In genomic region chr17:45315583-45316270, GRCh38 we compare ENCODE assay signal across 9 cellular contexts. TPM values are rescaled to one million over a fixed set of nuclear protein-coding genes. Genes with fewer than 3 reads are reported as not detected.
DNase-seq lines count a peak whose midpoint lies in the region; ATAC-seq, FAIRE-seq and TF ChIP-seq lines count a peak whose summit lies in the region.
"Had no signal": no experiment of that assay in that cellular context is flagged by ENCODE, and none has a peak within 500 bp of the region (broad histone marks: within the 10 kb centered on the region; RNA-seq: fewer than 3 reads in every experiment).

No MANE protein-coding gene starts in this region.

- DNase-seq in Caco-2 (peak in 1 of 2 experiments; percentile 19), NT2/D1 (ENCODE audit: low read depth, low spot score) (no peak), H1 (ENCODE audit: low read depth in 1 of 2, low spot score in 2 of 2) (no peak), osteoblast (ENCODE audit: insufficient read length, low spot score, missing footprints) (peak; percentile 70), SKM-1 treated with dmso at 0.1 percent for 144 hours (lab: John Stamatoyannopoulos, UW; ENCODE audit: unreplicated experiment) (no peak), glomerular visceral epithelial cell (ENCODE audit: extremely low spot score) (no peak), NOMO-1 (lab: John Stamatoyannopoulos, UW; ENCODE audit: unreplicated experiment in 2 of 2) (no peak)

- no peak overlapping the region for H2BK20ac ChIP-seq in H1 (ENCODE audit: low read length)

- TF ChIP-seq CTCF in Caco-2 (IDR thresholded peaks at IDR 0.05; ENCODE audit: insufficient read depth in 1 of 2, low read depth in 1 of 2, low read length in 1 of 2, severe bottlenecking in 1 of 2, unreplicated experiment in 1 of 2) = no peak
- TF ChIP-seq CTCF in H1 (IDR thresholded peaks at IDR 0.05; ENCODE audit: control extremely low read depth in 1 of 3, insufficient read depth in 1 of 3, low read depth in 1 of 3, low read length in 3 of 3) = no peak
- TF ChIP-seq CTCF in osteoblast (IDR thresholded peaks at IDR 0.05; ENCODE audit: extremely low read depth, low read depth, low read length) = no peak

- no peak overlapping the region for H3K4ac ChIP-seq in H1 (replicated peaks; ENCODE audit: insufficient read length, low read depth, low read length)

- no peak overlapping the region for H3K14ac ChIP-seq in H1 (ENCODE audit: insufficient read length)

- TF ChIP-seq POLR2A in H1 (IDR thresholded peaks at IDR 0.05; ENCODE audit: control extremely low read depth in 1 of 2, low read depth in 2 of 2, low read length in 2 of 2) = no peak

- H4K20me1 ChIP-seq in H1 (replicated peaks in 1 of 2; ENCODE audit: control insufficient read depth in 1 of 2, insufficient read depth in 2 of 2, low read length in 2 of 2) (peaks cover 0 to 7% of the 10 kb centered on the region in 2 experiments), osteoblast (ENCODE audit: insufficient read depth, low read length) (peaks cover 57% of the 10 kb centered on the region)

- no peak for ATAC-seq in HG03565 (IDR thresholded peaks at IDR 0.05; ENCODE audit: unreplicated experiment)

- H3K79me1 ChIP-seq in H1 (ENCODE audit: low read depth, low read length) = peaks cover 8% of the 10 kb centered on the region; the same call in 1 of the 2 replicates

- H2AFZ ChIP-seq in H1 (ENCODE audit: low read length) (no peak overlapping the region), osteoblast (ENCODE audit: low read length) (no peak overlapping the region)

- H3K4me3 Mint-ChIP-seq in Caco-2 (ENCODE audit: unreplicated experiment) = peak overlapping the region; percentile 89

- H3K4me1 Mint-ChIP-seq in Caco-2 (ENCODE audit: low read depth, unreplicated experiment) = peaks cover 34% of the 10 kb centered on the region

- no peak overlapping the region for H2BK15ac ChIP-seq in H1 (ENCODE audit: low read length)

- no peaks in the 10 kb centered on the region for H3K9me3 Mint-ChIP-seq in Caco-2 (ENCODE audit: unreplicated experiment)

- WGBS in H1 (ENCODE audit: extremely low coverage in 1 of 2, insufficient coverage in 1 of 2, insufficient read length in 1 of 2, insufficient replicate concordance in 2 of 2, low coverage in 1 of 2, low lambda C conversion rate in 2 of 2, missing lambda C conversion rate in 1 of 2), 2 experiments = 49% methylated on average over 8 of the region's 8 CpGs; no CpG with 5 or more reads in 1 of the 2 experiments

- intact Hi-C loops in Caco-2 (cut with micrococcal nuclease; ENCODE audit: unreplicated experiment) = loop anchor here (2.0 kb wide), 1 partner anchor 25 kb away; no protein-coding TSS in a partner anchor

- H2BK5ac ChIP-seq in H1 (ENCODE audit: low read depth, low read length) = no peak overlapping the region

- no peaks in the 10 kb centered on the region for H3K27me3 Mint-ChIP-seq in Caco-2 (ENCODE audit: insufficient read depth, unreplicated experiment)

- H3K27ac ChIP-seq in H1 (ENCODE audit: low read depth, low read length) (no peak overlapping the region), osteoblast (ENCODE audit: low read depth, low read length) (peak overlapping the region; percentile 68)

- no peak overlapping the region for H4K8ac ChIP-seq in H1 (ENCODE audit: extremely low read depth, insufficient read depth, low read length)

- FAIRE-seq in H1 (lab: Jason Lieb, UNC) = no peak

- no peak for TF ChIP-seq RAD21 in H1 (IDR thresholded peaks at IDR 0.05 in 1 of 2, conservative IDR thresholded peaks at IDR 0.05 in 1 of 2; ENCODE audit: low read depth in 2 of 2, low read length in 2 of 2)

- TF ChIP-seq EP300 in H1 (IDR thresholded peaks at IDR 0.05; ENCODE audit: borderline replicate concordance in 1 of 2, low read depth in 2 of 2, low read length in 2 of 2) = no peak

- no peak overlapping the region for H3K23ac ChIP-seq in H1 (ENCODE audit: insufficient read length)

- H2BK120ac ChIP-seq in H1 (replicated peaks; ENCODE audit: low read depth, low read length) = no peak overlapping the region

- H3K9ac ChIP-seq in NT2/D1 (ENCODE audit: insufficient read length, low read depth) = peak overlapping the region; percentile 96
- H3K9ac ChIP-seq in H1 (replicated peaks in 1 of 4; ENCODE audit: extremely low read depth in 1 of 4, low read depth in 3 of 4, low read length in 3 of 4) = peak overlapping the region in 3 of 4 experiments; percentile 51 to 77 (median 69); a peak in 6 of 7 replicates

- H4K5ac ChIP-seq in H1 (ENCODE audit: insufficient read length, low read depth, low read length) = no peak overlapping the region

- POLR2A ChIA-PET in Caco-2 (lab: Charles Lee) = interaction anchor here (0.6 to 2.5 kb wide), 7 partner anchors 14 to 167 kb away, joined by 3 to 66 read pairs (median 7); partner anchors contain the start of gene HEXIM1
- POLR2A ChIA-PET in H1 (lab: Charles Lee; ENCODE audit: partially characterized antibody) = interaction anchor here (0.6 to 2.7 kb wide), 13 partner anchors 15 to 93 kb away, joined by 3 to 15 read pairs (median 4); no protein-coding TSS in a partner anchor

- no peak overlapping the region for H3K18ac ChIP-seq in H1 (ENCODE audit: extremely low read depth, low read length)

- peak overlapping the region; percentile 96 for H3K27ac Mint-ChIP-seq in Caco-2 (ENCODE audit: unreplicated experiment)

- H2AK5ac ChIP-seq in H1 (ENCODE audit: low read depth, low read length) = no peak overlapping the region

- H3K4me3 ChIP-seq in Caco-2 (ENCODE audit: low read depth, low read length) = peak overlapping the region; percentile 93
- H3K4me3 ChIP-seq in NT2/D1 (ENCODE audit: insufficient read length, low read depth) = peak overlapping the region; percentile 87
- peak overlapping the region; percentile 67 to 84 (median 68) for H3K4me3 ChIP-seq in H1 (ENCODE audit: extremely low read depth in 1 of 4, insufficient read depth in 2 of 4, low read depth in 3 of 4, low read length in 4 of 4)
- peak overlapping the region; percentile 93 for H3K4me3 ChIP-seq in osteoblast (ENCODE audit: insufficient read depth, low read length)

- peaks cover 0 to 48% of the 10 kb centered on the region in 2 experiments; a peak in 3 of 4 replicates for H3K79me2 ChIP-seq in H1 (ENCODE audit: control insufficient read depth in 1 of 2, insufficient read depth in 2 of 2, low read length in 2 of 2)
- H3K79me2 ChIP-seq in osteoblast (ENCODE audit: insufficient read depth, low read length) = peaks cover 58% of the 10 kb centered on the region

- CTCF ChIA-PET in Caco-2 (lab: Charles Lee) (interaction anchor here (0.7 to 2.7 kb wide), 9 partner anchors 15 to 180 kb away, joined by 3 to 30 read pairs (median 7); partner anchors contain the start of gene ACBD4), H1 (lab: Charles Lee; ENCODE audit: partially characterized antibody) (interaction anchor here (1.0 to 7.4 kb wide), 12 partner anchors 10 to 84 kb away, joined by 3 to 47 read pairs (median 5); no protein-coding TSS in a partner anchor)

- no peaks in the 10 kb centered on the region for H3K9me3 ChIP-seq in Caco-2
- no peaks in the 10 kb centered on the region for H3K9me3 ChIP-seq in NT2/D1 (ENCODE audit: insufficient read depth, low read length)
- H3K9me3 ChIP-seq in H1 (ENCODE audit: insufficient read depth in 2 of 2, low read depth in 1 of 2, low read length in 1 of 2) = no peaks in the 10 kb centered on the region
- no peaks in the 10 kb centered on the region for H3K9me3 ChIP-seq in osteoblast (ENCODE audit: low read depth, low read length)

- peak overlapping the region; percentile 84 to 87 for H3K4me2 ChIP-seq in H1 (ENCODE audit: insufficient read depth in 1 of 2, low read depth in 2 of 2, low read length in 2 of 2)
- peak overlapping the region; percentile 98 for H3K4me2 ChIP-seq in osteoblast (ENCODE audit: insufficient read depth, low read length)

- no peak overlapping the region for H3K56ac ChIP-seq in H1 (replicated peaks; ENCODE audit: insufficient read length, low read depth, low read length)

- no peak overlapping the region for H4K91ac ChIP-seq in H1 (replicated peaks; ENCODE audit: insufficient read length, low read length)

- H3K36me3 Mint-ChIP-seq in Caco-2 (ENCODE audit: insufficient read depth, unreplicated experiment) = peaks cover 8% of the 10 kb centered on the region

- BruUV-seq in Caco-2 (replicated peaks; lab: Mats Ljungman, UMichigan) = TSS peak; percentile 46

- H2BK12ac ChIP-seq in H1 (ENCODE audit: low read depth, low read length) = no peak overlapping the region

- H3K23me2 ChIP-seq in H1 (ENCODE audit: low read depth, low read length) = peaks cover 7% of the 10 kb centered on the region; the same call in 1 of the 2 replicates

- H3K4me1 ChIP-seq in Caco-2 (peaks cover 39% of the 10 kb centered on the region), NT2/D1 (ENCODE audit: insufficient read depth, insufficient read length) (peaks cover 21% of the 10 kb centered on the region), H1 (replicated peaks in 1 of 4; ENCODE audit: control insufficient read depth in 3 of 4, insufficient read depth in 4 of 4, low read length in 3 of 4) (peaks cover 2 to 7% (median 4%) of the 10 kb centered on the region in 4 experiments), osteoblast (ENCODE audit: insufficient read depth, low read length) (peaks cover 88% of the 10 kb centered on the region)

- H3K36me3 ChIP-seq in Caco-2 (ENCODE audit: control insufficient read depth, insufficient read depth, low read length) = no peaks in the 10 kb centered on the region
- H3K36me3 ChIP-seq in NT2/D1 (ENCODE audit: insufficient read depth, insufficient read length, low read length) = peaks cover 33% of the 10 kb centered on the region
- no peaks in the 10 kb centered on the region for H3K36me3 ChIP-seq in H1 (ENCODE audit: control insufficient read depth in 2 of 4, insufficient read depth in 4 of 4, low read length in 3 of 4)
- peaks cover 15% of the 10 kb centered on the region for H3K36me3 ChIP-seq in osteoblast (ENCODE audit: insufficient read depth, low read length)

- H3K27me3 ChIP-seq in Caco-2 (replicated peaks; ENCODE audit: control insufficient read depth, insufficient read depth, low read length) (no peaks in the 10 kb centered on the region), NT2/D1 (ENCODE audit: insufficient read depth, insufficient read length) (peaks cover 7% of the 10 kb centered on the region), H1 (replicated peaks in 1 of 4; ENCODE audit: control insufficient read depth in 3 of 4, extremely low read depth in 1 of 4, insufficient read depth in 3 of 4, low read length in 3 of 4) (peaks cover 0 to 2% (median 0%) of the 10 kb centered on the region in 4 experiments; a peak in 1 of 7 replicates), osteoblast (ENCODE audit: insufficient read depth, low read length) (no peaks in the 10 kb centered on the region)

RNA-seq across cellular contexts. Expression of gene MAP3K14, which starts 1.1 kb away (rescaled TPM):
- total RNA-seq in Caco-2 (2022) = 10.0 and 11.7 TPM in 2 replicates
- 6.1 and 6.7 TPM in 2 replicates for total RNA-seq in H1 (2021; fragmentation: NEBNext Ultra II Directional; extraction: Animal tissue kit (Norgen Biotek cat#: 25700))
- 5.2 and 6.4 TPM in 2 replicates for polyA plus RNA-seq in H1 (2011; rRNA removed)
- 4.3 TPM for polyA plus RNA-seq in H1 (2011; cell fraction: cytosol; rRNA removed)
- polyA plus RNA-seq in H1 (2011; cell fraction: nucleus; rRNA removed) = 9.5 TPM
- polyA plus RNA-seq in H1 (2012, experiment 1 of 2) = 5.2 to 7.2 TPM (median 7.0 TPM) in 4 replicates
- 6.0 TPM for polyA plus RNA-seq in H1 (2012, experiment 2 of 2)
- polyA plus RNA-seq in H1 (2013, experiment 1 of 2) = 3.5 TPM
- 3.3 TPM for polyA plus RNA-seq in H1 (2013, experiment 2 of 2)
- polyA minus RNA-seq in H1 (2011; rRNA and poly(A)+ RNA removed) = 3.9 and 4.4 TPM in 2 replicates
- polyA minus RNA-seq in H1 (2011; cell fraction: cytosol; rRNA and poly(A)+ RNA removed) = 3.0 TPM
- 5.4 TPM for polyA minus RNA-seq in H1 (2011; cell fraction: nucleus; rRNA and poly(A)+ RNA removed)
- total RNA-seq in osteoblast = 2.7 and 3.6 TPM in 2 replicates

RNA-seq across cellular contexts. Expression of gene SPATA32, which starts 53.8 kb away (rescaled TPM):
- total RNA-seq in Caco-2 (2022) (not detected in 2 replicates), osteoblast (not detected in 2 replicates)
- not detected in 2 replicates for total RNA-seq in H1 (2021; fragmentation: NEBNext Ultra II Directional; extraction: Animal tissue kit (Norgen Biotek cat#: 25700))
- polyA plus RNA-seq in H1 (2011; rRNA removed) = 0.11 and 0.24 TPM in 2 replicates
- 0.19 TPM for polyA plus RNA-seq in H1 (2011; cell fraction: cytosol; rRNA removed)
- polyA plus RNA-seq in H1 (2011; cell fraction: nucleus; rRNA removed) = 0.31 TPM
- 0.15 to 0.52 TPM (median 0.28 TPM) in 3 of 4 replicates, not detected in the other for polyA plus RNA-seq in H1 (2012, experiment 1 of 2)
- polyA plus RNA-seq in H1 (2012, experiment 2 of 2) = 0.13 TPM
- polyA plus RNA-seq in H1 (2013, experiment 1 of 2) = not detected
- 0.06 TPM for polyA plus RNA-seq in H1 (2013, experiment 2 of 2)
- 0.27 and 0.38 TPM in 2 replicates for polyA minus RNA-seq in H1 (2011; rRNA and poly(A)+ RNA removed)
- polyA minus RNA-seq in H1 (2011; cell fraction: cytosol; rRNA and poly(A)+ RNA removed) = not detected
- polyA minus RNA-seq in H1 (2011; cell fraction: nucleus; rRNA and poly(A)+ RNA removed) = not detected
- total RNA-seq: glomerular endothelial cell had no signal
